21 cellular contexts compared by ENCODE assay signal in the genomic region with DNA sequence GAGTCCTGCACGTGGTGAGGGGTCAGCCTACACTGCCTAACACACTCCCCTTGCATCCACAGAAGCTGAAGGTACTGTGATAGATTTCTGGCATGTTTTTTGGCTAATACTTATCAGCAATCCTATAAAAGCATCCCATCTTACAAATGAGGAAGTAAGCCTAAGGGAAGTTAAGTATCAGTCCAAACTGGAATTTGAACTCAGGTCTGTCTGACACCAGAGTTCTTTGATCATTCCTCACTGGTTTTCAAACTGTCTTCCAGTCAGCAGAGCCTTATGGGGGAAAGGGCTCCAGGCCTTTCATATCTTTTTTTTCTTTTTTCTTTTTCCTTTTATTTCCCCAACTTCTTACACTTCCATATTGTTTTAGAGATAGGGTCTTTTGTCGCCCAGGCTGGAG.
A peak's percentile ranks its signal among the peaks of the same experiment; 100 is the strongest.
DNase-seq lines count a peak whose midpoint lies in the region; ATAC-seq and TF ChIP-seq lines count a peak whose summit lies in the region.
"Had no signal": no experiment of that assay in that cellular context is flagged by ENCODE, and none has a peak within 500 bp of the region (broad histone marks: within the 10 kb centered on the region; RNA-seq: fewer than 3 reads in every experiment).

No MANE protein-coding gene starts in this region.

- H2AFZ ChIP-seq in fibroblast of lung (ENCODE audit: low read length), result no peak overlapping the region
- no peak overlapping the region for H2AFZ ChIP-seq in osteoblast (ENCODE audit: low read length)
- no peak overlapping the region for H2AFZ ChIP-seq in MM.1S (ENCODE audit: low read length)

- H3K4me2 ChIP-seq in fibroblast of lung (ENCODE audit: extremely low read depth, insufficient read depth, low read length), result peak overlapping the region; percentile 40
- peak overlapping the region; percentile 72 for H3K4me2 ChIP-seq in osteoblast (ENCODE audit: insufficient read depth, low read length)
- H3K4me2 ChIP-seq in MM.1S (ENCODE audit: low read depth, low read length), result no peak overlapping the region

- CTCF ChIA-PET in A673 (lab: Charles Lee), result interaction anchor here (0.7 kb wide), 1 partner anchor 192 kb away, joined by 4 read pairs; no protein-coding TSS in a partner anchor

- intact Hi-C loops in Right ventricle myocardium inferior (cut with DNase I) (loop anchor here (5.0 kb wide), 1 partner anchor 171 kb away; no protein-coding TSS in a partner anchor), A673 (cut with micrococcal nuclease; ENCODE audit: unreplicated experiment) (loop anchor here (5.0 kb wide), 1 partner anchor 104 kb away; a partner anchor contains a TSS)

- TF ChIP-seq CTCF in cardiac muscle cell (IDR thresholded peaks at IDR 0.05; ENCODE audit: low read depth, low read length) (no peak), fibroblast of lung (conservative IDR thresholded peaks at IDR 0.05 in 1 of 2, IDR thresholded peaks at IDR 0.05 in 1 of 2; ENCODE audit: low read depth in 1 of 2, low read length in 2 of 2) (no peak), osteoblast (IDR thresholded peaks at IDR 0.05; ENCODE audit: extremely low read depth, low read depth, low read length) (no peak), A673 (conservative IDR thresholded peaks at IDR 0.05; ENCODE audit: low read depth, low read length) (no peak), MM.1S (IDR thresholded peaks at IDR 0.05; ENCODE audit: low read length) (no peak)

- H4K20me1 ChIP-seq in fibroblast of lung (ENCODE audit: control insufficient read depth, extremely low read depth, insufficient read depth, low read length), result no peaks in the 10 kb centered on the region
- no peaks in the 10 kb centered on the region for H4K20me1 ChIP-seq in osteoblast (ENCODE audit: insufficient read depth, low read length)
- no peaks in the 10 kb centered on the region for H4K20me1 ChIP-seq in MM.1S (ENCODE audit: insufficient read depth, low read length)

- no peaks in the 10 kb centered on the region for H3K9me2 ChIP-seq in MM.1S (replicated peaks; ENCODE audit: insufficient read depth, low read length)

- no TSS peak for BruUV-seq in A673 (replicated peaks; lab: Mats Ljungman, UMichigan)

- H3K9me3 ChIP-seq in cardiac muscle cell (ENCODE audit: low read depth) (no peaks in the 10 kb centered on the region), fibroblast of lung (ENCODE audit: control insufficient read depth, insufficient read depth, low read depth, low read length) (no peaks in the 10 kb centered on the region), osteoblast (ENCODE audit: low read depth, low read length) (no peaks in the 10 kb centered on the region), A673 (ENCODE audit: low read depth, low read length, poor library complexity, severe bottlenecking) (no peaks in the 10 kb centered on the region), MM.1S (replicated peaks; ENCODE audit: insufficient read depth, low read length) (no peaks in the 10 kb centered on the region)
- H3K9me3 ChIP-seq: BE2C, heart right ventricle, tibial nerve had no signal

- no peak overlapping the region for H3K9ac ChIP-seq in fibroblast of lung (ENCODE audit: insufficient read depth, low read length)
- H3K9ac ChIP-seq in MM.1S (ENCODE audit: low read length), result no peak overlapping the region

- peaks cover 34% of the 10 kb centered on the region for H3K4me1 ChIP-seq in cardiac muscle cell (ENCODE audit: low read depth)
- H3K4me1 ChIP-seq in fibroblast of lung (ENCODE audit: control insufficient read depth, extremely low read depth, insufficient read depth, low read length), result peaks cover 20% of the 10 kb centered on the region
- H3K4me1 ChIP-seq in osteoblast (ENCODE audit: insufficient read depth, low read length), result peaks cover 31% of the 10 kb centered on the region
- peaks cover 60% of the 10 kb centered on the region for H3K4me1 ChIP-seq in A673 (ENCODE audit: insufficient read depth, low read length, poor library complexity, severe bottlenecking)
- H3K4me1 ChIP-seq in MM.1S (ENCODE audit: low read length), result peaks cover 9% of the 10 kb centered on the region

- DNase-seq in cardiac muscle cell (ENCODE audit: low read depth in 1 of 2, low spot score in 1 of 2), result no peak
- DNase-seq in Right ventricle myocardium inferior (ENCODE audit: missing footprints), result no peak
- DNase-seq in fibroblast of lung (ENCODE audit: low read depth in 2 of 2), result no peak
- no peak for DNase-seq in osteoblast (ENCODE audit: insufficient read length, low spot score, missing footprints)
- DNase-seq in A673 (ENCODE audit: low spot score), result no peak
- no peak for DNase-seq in AML-193 (lab: John Stamatoyannopoulos, UW)
- no peak for DNase-seq in MM.1S
- DNase-seq in NCI-H510A treated with DMSO at 0.1 percent for 48 hours (lab: John Stamatoyannopoulos, UW), result no peak
- DNase-seq: BE2C; foreskin keratinocyte; GF-D8; heart right ventricle; Karpas-422; left cardiac atrium; mesendoderm; naive thymus-derived CD4-positive, alpha-beta T cell; NCI-H1048; NCI-H187; NCI-H748 treated with DMSO at 0.1 percent for 48 hours had no signal

- H3K36me3 ChIP-seq in cardiac muscle cell (no peaks in the 10 kb centered on the region), fibroblast of lung (ENCODE audit: control insufficient read depth, insufficient read depth, low read length) (no peaks in the 10 kb centered on the region), osteoblast (ENCODE audit: insufficient read depth, low read length) (no peaks in the 10 kb centered on the region), A673 (ENCODE audit: insufficient read depth, low read length, poor library complexity, severe bottlenecking) (no peaks in the 10 kb centered on the region), MM.1S (replicated peaks; ENCODE audit: insufficient read depth, low read length) (no peaks in the 10 kb centered on the region)
- H3K36me3 ChIP-seq: BE2C, tibial nerve had no signal

- peak overlapping the region; percentile 46 for H3K27ac ChIP-seq in cardiac muscle cell
- peak overlapping the region; percentile 51 for H3K27ac ChIP-seq in fibroblast of lung (ENCODE audit: insufficient read depth, low read length)
- H3K27ac ChIP-seq in osteoblast (ENCODE audit: low read depth, low read length), result peak overlapping the region; percentile 83
- H3K27ac ChIP-seq in A673 (ENCODE audit: low read depth, low read length, poor library complexity, severe bottlenecking), result no peak overlapping the region
- H3K27ac ChIP-seq in MM.1S (ENCODE audit: low read length), result no peak overlapping the region
- H3K27ac ChIP-seq: foreskin keratinocyte had no signal

- POLR2A ChIA-PET in A673 (lab: Charles Lee; ENCODE audit: low non-redundant PET), result interaction anchor here (0.5 kb wide), 1 partner anchor 148 kb away, joined by 8 read pairs; no protein-coding TSS in a partner anchor

- H3K27me3 ChIP-seq in cardiac muscle cell (no peaks in the 10 kb centered on the region), fibroblast of lung (ENCODE audit: control insufficient read depth, insufficient read depth, low read length) (no peaks in the 10 kb centered on the region), osteoblast (ENCODE audit: insufficient read depth, low read length) (no peaks in the 10 kb centered on the region), A673 (replicated peaks; ENCODE audit: insufficient read depth, low read depth, low read length, poor library complexity) (no peaks in the 10 kb centered on the region), MM.1S (replicated peaks; ENCODE audit: insufficient read depth, low read length) (no peaks in the 10 kb centered on the region)
- H3K27me3 ChIP-seq: BE2C, foreskin keratinocyte, heart right ventricle, tibial nerve had no signal

- H3F3A ChIP-seq in MM.1S (ENCODE audit: insufficient read depth, low read length), result no peaks in the 10 kb centered on the region

- no peak for ATAC-seq in Right ventricle myocardium inferior
- ATAC-seq: activated naive CD4-positive, alpha-beta T cell treated with anti-CD3 and anti-CD28 coated beads, Interleukin-2, amount 50 U/mL, for 72 hours; foreskin keratinocyte; heart right ventricle; naive thymus-derived CD4-positive, alpha-beta T cell had no signal

- H3K4me3 ChIP-seq in cardiac muscle cell (no peak overlapping the region), fibroblast of lung (replicated peaks in 1 of 4; ENCODE audit: control extremely low read depth in 1 of 4, insufficient read depth in 1 of 4, low read depth in 3 of 4, low read length in 4 of 4) (no peak overlapping the region), osteoblast (ENCODE audit: insufficient read depth, low read length) (no peak overlapping the region), A673 (ENCODE audit: low read depth, low read length, poor library complexity, severe bottlenecking) (no peak overlapping the region), MM.1S (ENCODE audit: low read length) (no peak overlapping the region)
- H3K4me3 ChIP-seq: heart right ventricle, tibial nerve had no signal

- H3K79me2 ChIP-seq in fibroblast of lung (ENCODE audit: control insufficient read depth, insufficient read depth, low read length) (peaks cover 45% of the 10 kb centered on the region), osteoblast (ENCODE audit: insufficient read depth, low read length) (peaks cover 74% of the 10 kb centered on the region), MM.1S (ENCODE audit: low read length) (no peaks in the 10 kb centered on the region)

Comparison
In these comparisons a context has a peak if more than half of its experiments do, and no peak if none do; other contexts are left out.
1. H3K27ac ChIP-seq: peak in cardiac muscle cell (single experiment), fibroblast of lung (single experiment) and osteoblast (single experiment); none in A673 (single experiment) and MM.1S (single experiment).